1 cellular context compared by ENCODE assay signal in the genomic region with DNA sequence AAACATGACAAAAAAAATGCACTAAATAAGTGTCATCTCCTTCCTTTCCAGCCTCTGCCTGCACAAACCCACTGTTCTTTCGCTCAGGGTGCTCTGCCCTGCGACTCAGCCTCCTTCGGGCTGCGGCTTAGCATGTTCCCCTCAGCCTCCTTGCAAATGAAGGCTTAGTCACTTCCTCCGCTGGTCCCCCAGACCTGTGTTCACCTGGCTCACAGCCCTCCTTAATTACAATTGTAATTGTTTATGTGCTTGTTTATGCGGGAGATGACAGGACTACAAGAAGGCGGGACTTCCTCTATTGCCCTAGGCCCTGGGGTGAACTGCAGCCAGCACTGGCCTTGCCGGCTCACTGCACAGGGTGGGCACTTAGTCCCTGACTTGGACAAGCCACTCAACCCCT.
TF ChIP-seq lines count a peak whose summit lies in the region.

No MANE protein-coding gene starts in this region.

TF ChIP-seq in H1, 55 proteins besides CTCF, POLR2A, EP300 and RAD21:
- TF ChIP-seq POLR2AphosphoS5 (IDR thresholded peaks at IDR 0.05; ENCODE audit: low read depth, low read length) (no peak), JUND (IDR thresholded peaks at IDR 0.05; ENCODE audit: low read length) (no peak), EZH2 (IDR thresholded peaks at IDR 0.05; ENCODE audit: low read depth, low read length, severe bottlenecking) (no peak), CBX8 (IDR thresholded peaks at IDR 0.05; ENCODE audit: borderline replicate concordance, low read depth, low read length) (no peak), CHD1 (IDR thresholded peaks at IDR 0.05; ENCODE audit: low read depth, low read length) (no peak), POU5F1 (IDR thresholded peaks at IDR 0.05; ENCODE audit: low read depth, low read length) (no peak), RNF2 (IDR thresholded peaks at IDR 0.05; ENCODE audit: borderline replicate concordance, low read depth, low read length, missing control alignments, poor library complexity, severe bottlenecking) (no peak), SIN3A (conservative IDR thresholded peaks at IDR 0.05 in 1 of 2, IDR thresholded peaks at IDR 0.05 in 1 of 2; ENCODE audit: low read depth in 1 of 2, low read length in 2 of 2) (no peak), JUN (IDR thresholded peaks at IDR 0.05; ENCODE audit: low read depth, low read length) (no peak), HDAC6 (IDR thresholded peaks at IDR 0.05; ENCODE audit: low read depth, low read length) (no peak), MAFK (IDR thresholded peaks at IDR 0.05; ENCODE audit: low read depth, low read length) (no peak)
